In genomic region chr3:73291541-73291940, GRCh38 we compare ENCODE assay signal across 22 cellular contexts.
"Had no signal": no experiment of that assay in that cellular context is flagged by ENCODE, and none has a peak within 500 bp of the region (broad histone marks: within the 10 kb centered on the region; RNA-seq: fewer than 3 reads in every experiment).

No MANE protein-coding gene starts in this region.

- H3K27me3 ChIP-seq: foreskin keratinocyte, heart left ventricle, testis, upper lobe of left lung, vagina had no signal

- H3K27ac ChIP-seq: esophagus muscularis mucosa, foreskin keratinocyte, heart left ventricle, spleen, testis, upper lobe of left lung, vagina had no signal

- DNase-seq: activated CD4-positive, alpha-beta T cell treated with anti-CD3 and anti-CD28 coated beads for 36 hours; activated CD4-positive, CD25-positive, alpha-beta regulatory T cell; activated CD8-positive, alpha-beta memory T cell treated with anti-CD3 and anti-CD28 coated beads, Interleukin-2, amount 10 ng/mL, durations not matched to agents 7 days and 5 days; activated CD8-positive, alpha-beta T cell treated with anti-CD3 and anti-CD28 coated beads, Interleukin-2, amount 10 ng/mL, durations not matched to agents 7 days and 5 days; activated naive CD4-positive, alpha-beta T cell treated with Interleukin-2 at 50 U/mL for 16 hours; activated T-cell treated with anti-CD3 and anti-CD28 coated beads, Interleukin-2, amount 50 U/mL, for 72 hours; anterior cingulate cortex; dermis blood vessel endothelial cell; effector CD4-positive, alpha-beta T cell; foreskin keratinocyte; heart left ventricle; natural killer cell; posterior cingulate gyrus; right cardiac atrium; spleen; stimulated activated CD4-positive, alpha-beta T cell treated with anti-CD3 and anti-CD28 coated beads, Interleukin-2, amount 100 ng/mL, for 48 hours; stimulated activated naive CD8-positive, alpha-beta T cell treated with anti-CD3 and anti-CD28 coated beads, Interleukin-15, Interleukin-2, amounts not matched to agents 100 U/mL and 50 U/mL, for 24 hours; testis had no signal

- H3K4me1 ChIP-seq: esophagus muscularis mucosa, foreskin keratinocyte, heart left ventricle, spleen, testis, upper lobe of left lung, vagina had no signal

- H3K9me3 ChIP-seq: esophagus muscularis mucosa, heart left ventricle, spleen, testis, upper lobe of left lung, vagina had no signal

- H3K36me3 ChIP-seq: esophagus muscularis mucosa, heart left ventricle, spleen, upper lobe of left lung, vagina had no signal

- H3K4me3 ChIP-seq: esophagus muscularis mucosa, heart left ventricle, spleen, testis, upper lobe of left lung, vagina had no signal

- ATAC-seq: activated CD4-positive, alpha-beta T cell treated with anti-CD3 and anti-CD28 coated beads for 36 hours; activated CD8-positive, alpha-beta memory T cell treated with anti-CD3 and anti-CD28 coated beads, Interleukin-2, amount 10 ng/mL, durations not matched to agents 7 days and 5 days; activated CD8-positive, alpha-beta T cell treated with anti-CD3 and anti-CD28 coated beads, Interleukin-2, amount 10 ng/mL, durations not matched to agents 7 days and 5 days; activated T-cell treated with anti-CD3 and anti-CD28 coated beads, Interleukin-2, amount 50 U/mL, for 72 hours; foreskin keratinocyte; heart left ventricle; natural killer cell; right cardiac atrium; stimulated activated naive CD8-positive, alpha-beta T cell treated with anti-CD3 and anti-CD28 coated beads, Interleukin-15, Interleukin-2, amounts not matched to agents 100 U/mL and 50 U/mL, for 24 hours had no signal

- FAIRE-seq: colon had no signal
